In genomic region chr11:12540913-12541587, GRCh38 we compare ENCODE assay signal across 10 cellular contexts.
DNase-seq lines count a peak whose midpoint lies in the region; ATAC-seq, FAIRE-seq and TF ChIP-seq lines count a peak whose summit lies in the region.
"Had no signal": no experiment of that assay in that cellular context is flagged by ENCODE, and none has a peak within 500 bp of the region (broad histone marks: within the 10 kb centered on the region; RNA-seq: fewer than 3 reads in every experiment).

No MANE protein-coding gene starts in this region.

- intact Hi-C loops in colonic mucosa (cut with DNase I), result no loop called here
- intact Hi-C loops in CD8-positive, alpha-beta T cell (cut with DNase I, micrococcal nuclease), result no loop called here

- peaks cover 16% of the 10 kb centered on the region for H3K27me3 Mint-ChIP-seq in CD8-positive, alpha-beta T cell (ENCODE audit: low read depth)
- H3K27me3 Mint-ChIP-seq: IgD-negative memory B cell had no signal

- H3K4me3 ChIP-seq in colonic mucosa (no peak overlapping the region), kidney epithelial cell (ENCODE audit: low read depth, low read length) (no peak overlapping the region)
- H3K4me3 ChIP-seq in CD8-positive, alpha-beta T cell (ENCODE audit: low read depth, low read length), result no peak overlapping the region

- H3K27me3 ChIP-seq in colonic mucosa (no peaks in the 10 kb centered on the region), kidney epithelial cell (ENCODE audit: control insufficient read depth, insufficient read depth, low read length) (no peaks in the 10 kb centered on the region)
- H3K27me3 ChIP-seq in CD8-positive, alpha-beta T cell (ENCODE audit: insufficient read depth, low read length), result no peaks in the 10 kb centered on the region

- ATAC-seq in CD8-positive, alpha-beta T cell, result no peak
- ATAC-seq in HG03460 (IDR thresholded peaks at IDR 0.05; ENCODE audit: unreplicated experiment), result no peak

- H3K4me3 Mint-ChIP-seq in CD8-positive, alpha-beta T cell, result no peak overlapping the region
- H3K4me3 Mint-ChIP-seq: IgD-negative memory B cell; stimulated activated naive CD8-positive, alpha-beta T cell treated with anti-CD3 and anti-CD28 coated beads, Interleukin-15, Interleukin-2, amounts not matched to agents 100 ng/mL and 50 ng/mL, for 24 hours had no signal

- H3K4me1 ChIP-seq in colonic mucosa, result no peaks in the 10 kb centered on the region
- H3K4me1 ChIP-seq in CD8-positive, alpha-beta T cell (ENCODE audit: insufficient read depth, low read length), result no peaks in the 10 kb centered on the region

- TF ChIP-seq CTCF in colonic mucosa (IDR thresholded peaks at IDR 0.05) (no peak), kidney epithelial cell (IDR thresholded peaks at IDR 0.05; ENCODE audit: insufficient read depth, low read length, poor library complexity, severe bottlenecking) (no peak)
- TF ChIP-seq CTCF in CD8-positive, alpha-beta T cell (IDR thresholded peaks at IDR 0.05), result no peak

- H3K9me3 ChIP-seq in colonic mucosa, result no peaks in the 10 kb centered on the region
- H3K9me3 ChIP-seq in CD8-positive, alpha-beta T cell (ENCODE audit: low read length), result no peaks in the 10 kb centered on the region

- peak; percentile 68 for FAIRE-seq in HTR-8/SVneo (lab: Jason Lieb, UNC)

- H3K4me1 Mint-ChIP-seq in CD8-positive, alpha-beta T cell (ENCODE audit: low read depth), result no peaks in the 10 kb centered on the region

- no peak overlapping the region for H3K9ac ChIP-seq in colonic mucosa (ENCODE audit: low read depth in 2 of 2, low read length in 2 of 2)

- no peak overlapping the region for H3K27ac Mint-ChIP-seq in CD8-positive, alpha-beta T cell
- H3K27ac Mint-ChIP-seq: stimulated activated naive CD8-positive, alpha-beta T cell treated with anti-CD3 and anti-CD28 coated beads, Interleukin-15, Interleukin-2, amounts not matched to agents 100 ng/mL and 50 ng/mL, for 24 hours had no signal

- CTCF ChIA-PET in CD8-positive, alpha-beta T cell (lab: Charles Lee), result interaction anchor here (1.0 kb wide), 1 partner anchor 10 kb away, joined by 3 read pairs; no protein-coding TSS in a partner anchor

- no peaks in the 10 kb centered on the region for H3K36me3 Mint-ChIP-seq in CD8-positive, alpha-beta T cell
- H3K36me3 Mint-ChIP-seq: IgD-negative memory B cell had no signal

- POLR2A ChIA-PET in CD8-positive, alpha-beta T cell (lab: Charles Lee), result no interaction called here

- peak overlapping the region; percentile 7 for H3K27ac ChIP-seq in colonic mucosa
- H3K27ac ChIP-seq in CD8-positive, alpha-beta T cell (ENCODE audit: low read depth, low read length), result no peak overlapping the region

- H3K9me3 Mint-ChIP-seq in CD8-positive, alpha-beta T cell, result no peaks in the 10 kb centered on the region
- H3K9me3 Mint-ChIP-seq: stimulated activated naive CD8-positive, alpha-beta T cell treated with anti-CD3 and anti-CD28 coated beads, Interleukin-15, Interleukin-2, amounts not matched to agents 100 ng/mL and 50 ng/mL, for 24 hours had no signal

- DNase-seq in HTR-8/SVneo (ENCODE audit: insufficient read length, low spot score) (peak; percentile 84), colonic mucosa (no peak), kidney epithelial cell (ENCODE audit: low read depth) (peak; percentile 38), stromal cell of bone marrow (ENCODE audit: low read depth) (peak; percentile 61), hypothalamus (lab: John Stamatoyannopoulos, UW) (no peak)
- DNase-seq in activated CD4-positive, CD25-positive, alpha-beta regulatory T cell (lab: John Stamatoyannopoulos, UW), result no peak
- no peak for DNase-seq in CD8-positive, alpha-beta T cell

- H3K36me3 ChIP-seq in colonic mucosa (no peaks in the 10 kb centered on the region), kidney epithelial cell (ENCODE audit: control insufficient read depth, insufficient read depth, low read length) (no peaks in the 10 kb centered on the region)
- H3K36me3 ChIP-seq in CD8-positive, alpha-beta T cell (ENCODE audit: insufficient read depth, low read length), result no peaks in the 10 kb centered on the region

Comparison
In these comparisons a context has a peak if more than half of its experiments do, and no peak if none do; other contexts are left out.
1. DNase-seq: peak in HTR-8/SVneo (single experiment), kidney epithelial cell (single experiment) and stromal cell of bone marrow (single experiment); none in colonic mucosa (single experiment), hypothalamus (0 of 51), activated CD4-positive, CD25-positive, alpha-beta regulatory T cell (0 of 4) and CD8-positive, alpha-beta T cell (0 of 7).